In genomic region chr4:168560184-168560834, GRCh38 we compare ENCODE assay signal across 12 cellular contexts.
DNase-seq lines count a peak whose midpoint lies in the region; ATAC-seq and TF ChIP-seq lines count a peak whose summit lies in the region.
"Had no signal": no experiment of that assay in that cellular context is flagged by ENCODE, and none has a peak within 500 bp of the region (broad histone marks: within the 10 kb centered on the region; RNA-seq: fewer than 3 reads in every experiment).

No MANE protein-coding gene starts in this region.

- TF ChIP-seq CTCF in heart left ventricle (IDR thresholded peaks at IDR 0.05) (no peak), hepatocyte (IDR thresholded peaks at IDR 0.05; ENCODE audit: poor library complexity) (no peak), vagina (IDR thresholded peaks at IDR 0.05) (no peak)

- H3K4me2 ChIP-seq in hepatocyte = peak overlapping the region; percentile 29

- H3K36me3 ChIP-seq in heart left ventricle (no peaks in the 10 kb centered on the region), hepatocyte (replicated peaks; ENCODE audit: insufficient read depth, low read depth) (no peaks in the 10 kb centered on the region), vagina (no peaks in the 10 kb centered on the region)
- H3K36me3 ChIP-seq: HAP-1 had no signal

- H3K27ac ChIP-seq in heart left ventricle (peak overlapping the region in 7 of 12 donors; percentile 9 to 39 (median 23)), hepatocyte (peak overlapping the region; percentile 65), vagina (peak overlapping the region; percentile 56)

- no peaks in the 10 kb centered on the region for H3K79me2 ChIP-seq in hepatocyte

- H3K9me3 ChIP-seq in heart left ventricle (no peaks in the 10 kb centered on the region), hepatocyte (ENCODE audit: low read depth) (no peaks in the 10 kb centered on the region), vagina (no peaks in the 10 kb centered on the region)
- H3K9me3 ChIP-seq: HAP-1 had no signal

- WGBS in heart left ventricle, 4 donors = 42 to 55% (median 52%) methylated on average over 3 of the region's 3 CpGs
- WGBS in hepatocyte (ENCODE audit: low lambda C conversion rate, missing lambda C conversion rate) = 29% methylated on average over 3 of the region's 3 CpGs

- no peaks in the 10 kb centered on the region for H3K9me2 ChIP-seq in hepatocyte (replicated peaks; ENCODE audit: insufficient read depth)

- no peaks in the 10 kb centered on the region for H4K20me1 ChIP-seq in hepatocyte (ENCODE audit: insufficient read depth, poor library complexity, severe bottlenecking)

- H3K27me3 ChIP-seq in heart left ventricle (no peaks in the 10 kb centered on the region), hepatocyte (no peaks in the 10 kb centered on the region), vagina (no peaks in the 10 kb centered on the region)

- DNase-seq in heart left ventricle = no peak
- no peak for DNase-seq in Right ventricle myocardium inferior (ENCODE audit: missing footprints)
- DNase-seq in hepatocyte (ENCODE audit: low spot score) = peak; percentile 56
- DNase-seq in vagina (ENCODE audit: extremely low spot score in 2 of 2) = no peak
- no peak for DNase-seq in pons (ENCODE audit: low spot score)
- DNase-seq in amygdala (lab: John Stamatoyannopoulos, UW) = no peak
- DNase-seq: activated naive CD4-positive, alpha-beta T cell treated with anti-CD3 and anti-CD28 coated beads for 36 hours; naive thymus-derived CD4-positive, alpha-beta T cell had no signal

- intact Hi-C loops in heart left ventricle (cut with DNase I) (no loop called here), Right ventricle myocardium inferior (cut with DNase I) (no loop called here), vagina (cut with DNase I) (no loop called here)

- peaks cover 0 to 70% (median 25%) of the 10 kb centered on the region in 12 donors for H3K4me1 ChIP-seq in heart left ventricle
- peaks cover 48% of the 10 kb centered on the region for H3K4me1 ChIP-seq in hepatocyte (ENCODE audit: insufficient read depth)
- peaks cover 14% of the 10 kb centered on the region for H3K4me1 ChIP-seq in vagina

- TF ChIP-seq POLR2A in heart left ventricle (IDR thresholded peaks at IDR 0.05) (no peak), vagina (IDR thresholded peaks at IDR 0.05) (no peak)

- ATAC-seq in heart left ventricle = peak in 3 of 4 donors; percentile 42 to 55 (median 51)
- no peak for ATAC-seq in Right ventricle myocardium inferior
- ATAC-seq in SK-N-SH treated with all-trans-retinoic acid at 6 μM for 48 hours = peak; percentile 84
- ATAC-seq in GM18520 (IDR thresholded peaks at IDR 0.05; ENCODE audit: unreplicated experiment) = no peak
- ATAC-seq: naive thymus-derived CD4-positive, alpha-beta T cell; WTC11 had no signal

- H3K4me3 ChIP-seq in heart left ventricle (no peak overlapping the region), hepatocyte (no peak overlapping the region), vagina (no peak overlapping the region)
- H3K4me3 ChIP-seq: HAP-1 had no signal

- H2AFZ ChIP-seq in hepatocyte = no peak overlapping the region

TF ChIP-seq in SK-N-SH treated with all-trans-retinoic acid at 6 μM for 48 hours, 23 proteins besides CTCF, POLR2A, EP300 and RAD21 (continues in another document):
- no peak for TF ChIP-seq ZNF8 (CRISPR knock-in tag; IDR thresholded peaks at IDR 0.05)
- TF ChIP-seq PPARA (CRISPR knock-in tag; IDR thresholded peaks at IDR 0.05; ENCODE audit: borderline replicate concordance) = no peak
- TF ChIP-seq RARB (CRISPR knock-in tag; IDR thresholded peaks at IDR 0.05) = no peak
- no peak for TF ChIP-seq POU6F1 (CRISPR knock-in tag; IDR thresholded peaks at IDR 0.05; ENCODE audit: borderline replicate concordance, low read depth)
- TF ChIP-seq CSDC2 (CRISPR knock-in tag; IDR thresholded peaks at IDR 0.05) = no peak
- TF ChIP-seq TOX (CRISPR knock-in tag; IDR thresholded peaks at IDR 0.05; ENCODE audit: borderline replicate concordance) = no peak
- no peak for TF ChIP-seq OSR1 (CRISPR knock-in tag; IDR thresholded peaks at IDR 0.05)
- TF ChIP-seq TSHZ2 (CRISPR knock-in tag; IDR thresholded peaks at IDR 0.05) = no peak
- TF ChIP-seq, protein P1, sequence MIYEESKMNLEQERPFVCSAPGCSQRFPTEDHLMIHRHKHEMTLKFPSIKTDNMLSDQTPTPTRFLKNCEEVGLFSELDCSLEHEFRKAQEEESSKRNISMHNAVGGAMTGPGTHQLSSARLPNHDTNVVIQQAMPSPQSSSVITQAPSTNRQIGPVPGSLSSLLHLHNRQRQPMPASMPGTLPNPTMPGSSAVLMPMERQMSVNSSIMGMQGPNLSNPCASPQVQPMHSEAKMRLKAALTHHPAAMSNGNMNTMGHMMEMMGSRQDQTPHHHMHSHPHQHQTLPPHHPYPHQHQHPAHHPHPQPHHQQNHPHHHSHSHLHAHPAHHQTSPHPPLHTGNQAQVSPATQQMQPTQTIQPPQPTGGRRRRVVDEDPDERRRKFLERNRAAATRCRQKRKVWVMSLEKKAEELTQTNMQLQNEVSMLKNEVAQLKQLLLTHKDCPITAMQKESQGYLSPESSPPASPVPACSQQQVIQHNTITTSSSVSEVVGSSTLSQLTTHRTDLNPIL (CRISPR knock-in tag; IDR thresholded peaks at IDR 0.05; ENCODE audit: low read depth) = no peak
- TF ChIP-seq CSRNP3 (CRISPR knock-in tag; IDR thresholded peaks at IDR 0.05) = no peak
- no peak for TF ChIP-seq SNAI2 (CRISPR knock-in tag; IDR thresholded peaks at IDR 0.05)
- TF ChIP-seq GLIS3 (CRISPR knock-in tag; IDR thresholded peaks at IDR 0.05) = no peak
- no peak for TF ChIP-seq PATZ1 (CRISPR knock-in tag; IDR thresholded peaks at IDR 0.05; ENCODE audit: borderline replicate concordance)
- TF ChIP-seq ZNF565 (CRISPR knock-in tag; conservative IDR thresholded peaks at IDR 0.05; ENCODE audit: low read depth) = no peak
- TF ChIP-seq ISL1 (CRISPR knock-in tag; IDR thresholded peaks at IDR 0.05) = no peak

Comparison
In these comparisons a context has a peak if more than half of its experiments do, and no peak if none do; other contexts are left out.
1. ATAC-seq: peak in heart left ventricle (3 of 4) and SK-N-SH treated with all-trans-retinoic acid at 6 μM for 48 hours (single experiment); none in Right ventricle myocardium inferior (single experiment) and GM18520 (single experiment).
2. Peak in every context shown above with its lines, with median percentiles within 50 percentile points of each other: H3K27ac ChIP-seq.